In the genomic region with DNA sequence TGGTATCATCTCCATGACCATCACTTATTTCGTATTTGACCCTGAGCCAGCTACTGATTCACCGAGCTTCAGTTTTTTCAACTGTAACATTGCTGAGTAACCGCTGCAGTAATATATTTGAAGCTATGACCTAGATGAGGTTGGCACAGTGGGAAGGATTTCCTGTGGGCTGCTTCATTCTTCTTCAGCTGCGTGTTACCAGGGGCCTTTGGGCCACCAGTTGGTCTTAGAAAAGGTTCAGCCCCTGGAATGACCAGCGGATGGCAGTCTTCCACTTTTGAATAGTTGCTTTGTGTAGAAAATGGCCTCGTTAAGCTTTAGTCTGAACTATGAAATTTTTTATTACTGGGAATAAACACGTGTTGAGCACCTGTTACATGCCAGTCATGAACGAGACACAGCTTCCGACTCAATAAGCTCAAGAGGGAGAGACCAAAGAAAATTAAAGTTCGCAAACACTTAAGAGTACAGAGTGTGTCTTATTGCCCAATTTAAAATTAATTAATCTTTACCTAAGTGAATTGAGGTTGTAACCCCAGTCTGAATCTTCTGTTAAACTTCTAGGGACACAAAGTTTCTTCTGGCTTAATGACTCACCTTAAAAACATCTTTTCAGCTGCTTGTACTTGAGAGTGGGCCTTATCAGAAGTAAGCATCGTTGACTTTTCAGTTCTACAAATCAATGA, we compare ENCODE assay signal across 1 cellular context.
TF ChIP-seq lines count a peak whose summit lies in the region.

No MANE protein-coding gene starts in this region.

TF ChIP-seq in GM12878, 131 proteins besides CTCF, POLR2A, EP300 and RAD21 (continued from another document):
- TF ChIP-seq RAD51 (IDR thresholded peaks at IDR 0.05) = no peak
- no peak for TF ChIP-seq TBL1XR1 (IDR thresholded peaks at IDR 0.05; ENCODE audit: low read depth, low read length)
- TF ChIP-seq SREBF2 (IDR thresholded peaks at IDR 0.05; ENCODE audit: low read length) = no peak
- no peak for TF ChIP-seq CHD2 (IDR thresholded peaks at IDR 0.05; ENCODE audit: borderline replicate concordance, low read depth, low read length)
- TF ChIP-seq SMC3 (IDR thresholded peaks at IDR 0.05; ENCODE audit: borderline replicate concordance, low read length) = peak; percentile 58
- no peak for TF ChIP-seq CHD4 (IDR thresholded peaks at IDR 0.05)
- TF ChIP-seq NR2F1 (conservative IDR thresholded peaks at IDR 0.05) = no peak
- TF ChIP-seq PAX8 (IDR thresholded peaks at IDR 0.05) = no peak
- no peak for TF ChIP-seq LARP7 (IDR thresholded peaks at IDR 0.05)
- TF ChIP-seq HSF1 (IDR thresholded peaks at IDR 0.05; ENCODE audit: low read depth, low read length) = no peak
- TF ChIP-seq MYB (IDR thresholded peaks at IDR 0.05; ENCODE audit: borderline replicate concordance, low read depth, low read length) = no peak
